Comparison of ENCODE assay signal across 8 cellular contexts in the genomic region with DNA sequence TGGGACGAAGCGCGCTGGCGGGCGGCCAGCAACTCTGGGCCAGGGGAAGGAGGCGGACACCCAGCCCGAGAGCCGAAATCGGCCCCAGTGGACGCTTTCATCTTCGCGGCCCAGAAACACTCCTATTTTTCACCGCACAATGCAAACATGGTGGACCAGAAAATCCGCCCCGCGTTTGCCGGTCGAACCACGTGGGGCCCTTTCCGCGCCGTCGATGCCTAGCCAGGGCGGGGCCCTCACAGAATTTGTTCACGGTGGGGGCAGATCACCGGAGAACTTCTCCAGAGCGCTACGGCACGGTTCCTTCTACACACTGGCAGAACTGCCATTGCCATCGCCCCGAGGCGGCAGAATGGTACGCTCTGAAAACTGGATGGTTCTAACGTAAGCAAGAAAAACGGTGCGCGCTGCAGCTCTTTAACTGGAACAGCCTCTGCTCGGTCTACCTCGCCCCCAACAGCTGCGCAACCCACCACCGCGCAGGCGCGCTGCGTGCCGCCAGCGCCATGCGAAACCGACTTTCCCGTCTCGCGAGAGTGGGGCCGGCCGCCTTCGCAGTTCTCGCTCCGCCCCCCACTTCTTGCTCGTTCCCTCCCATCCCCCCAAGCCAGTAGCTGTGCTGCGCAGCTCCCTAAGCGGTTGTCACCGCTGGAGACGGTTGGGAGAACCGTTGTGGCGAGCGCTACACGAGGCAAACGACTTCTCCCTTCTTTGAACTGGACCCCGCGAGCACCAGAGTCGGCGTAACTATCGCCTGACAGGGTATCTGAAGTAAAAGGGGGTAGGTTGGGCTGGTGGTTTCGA. TPM values are rescaled to one million over a fixed set of nuclear protein-coding genes. Genes with fewer than 3 reads are reported as not detected.
DNase-seq lines count a peak whose midpoint lies in the region; ATAC-seq and FAIRE-seq lines count a peak whose summit lies in the region.

TSS of gene HNRNPH3 (plus strand) at position 610 of the 804 bp plus-strand sequence. CDS start 5,158 bp downstream, outside the sequence.

- under 1% methylated on average over 73 of the region's 73 CpGs for WGBS in right cardiac atrium

- H3K27ac ChIP-seq in right cardiac atrium (ENCODE audit: low read length): peak within 1 kb of the TSS; percentile 98

- intact Hi-C loops in T-helper 2 cell treated with Interferon-gamma antibody and Interleukin-4, amounts not matched to agents 100 ng/mL and 5 ng/mL, for 36 hours (cut with micrococcal nuclease): loop anchor here (1.0 to 5.0 kb wide), 9 partner anchors 17 to 626 kb away; partner anchors contain the start of genes CCAR1, DDX21, DNA2 and HERC4
- intact Hi-C loops in right cardiac atrium (cut with DNase I): no loop called here

- FAIRE-seq in GM18507 (lab: Jason Lieb, UNC): peak; percentile 95
- peak; percentile 97 for FAIRE-seq in urothelium cell line (lab: Jason Lieb, UNC)

- H3K4me1 ChIP-seq in right cardiac atrium (ENCODE audit: control insufficient read depth, insufficient read depth, low read length): no peaks in the 10 kb centered on the region

- ATAC-seq in HG02973 (IDR thresholded peaks at IDR 0.05; ENCODE audit: unreplicated experiment): peak; percentile 69
- peak; percentile 95 to 96 for ATAC-seq in right cardiac atrium

- no peaks in the 10 kb centered on the region for H3K9me3 ChIP-seq in right cardiac atrium (ENCODE audit: control insufficient read depth, low read length)

- H3K27me3 ChIP-seq in right cardiac atrium (ENCODE audit: control insufficient read depth, insufficient read depth): no peaks in the 10 kb centered on the region

- H3K4me3 ChIP-seq in right cardiac atrium (ENCODE audit: low read length): peak within 1 kb of the TSS; percentile 95

- DNase-seq in GM18507 (ENCODE audit: extremely low spot score, insufficient read length, low read depth) (peak; percentile 92), NCI-H1930 (lab: John Stamatoyannopoulos, UW) (peak; percentile 90 to 94), anterior cingulate cortex (lab: John Stamatoyannopoulos, UW) (peak; percentile 80 to 99 (median 96)), right cardiac atrium (peak; percentile 98 to 99 (median 99)), pulmonary artery endothelial cell (ENCODE audit: low read depth, low spot score) (peak; percentile 85), urothelium cell line (ENCODE audit: low spot score) (peak; percentile 99)

RNA-seq across cellular contexts. Expression of gene HNRNPH3, which starts in this region (rescaled TPM):
- total RNA-seq in T-helper 2 cell treated with Interferon-gamma antibody and Interleukin-4, amounts not matched to agents 100 ng/mL and 5 ng/mL, for 36 hours: 122 and 125 TPM in 2 replicates
- total RNA-seq in right cardiac atrium (100 to 1,000 TPM in 2 of 4 donors, 10 to 100 TPM in 2; 81.1 to 134 (median 94.1) TPM), pulmonary artery endothelial cell (24.1 and 64.6 TPM in 2 replicates)
- 100 TPM for polyA plus RNA-seq in right cardiac atrium

Comparison
In these comparisons a context has a peak if more than half of its experiments do, and no peak if none do; other contexts are left out.
1. Peak in every context shown above with its lines: DNase-seq, ATAC-seq, H3K4me3 ChIP-seq and H3K27ac ChIP-seq.